In genomic region chr1:7050751-7051665, GRCh38 we compare ENCODE assay signal across 26 cellular contexts.
"Had no signal": no experiment of that assay in that cellular context is flagged by ENCODE, and none has a peak within 500 bp of the region (broad histone marks: within the 10 kb centered on the region; RNA-seq: fewer than 3 reads in every experiment).

No MANE protein-coding gene starts in this region.

- H3K4me1 Mint-ChIP-seq: activated CD4-positive, alpha-beta T cell treated with anti-CD3 and anti-CD28 coated beads for 36 hours; activated naive CD8-positive, alpha-beta T cell treated with anti-CD3 and anti-CD28 coated beads for 36 hours; naive thymus-derived CD4-positive, alpha-beta T cell; T-cell had no signal

- H3K4me3 Mint-ChIP-seq: activated CD4-positive, alpha-beta T cell treated with anti-CD3 and anti-CD28 coated beads for 36 hours; activated naive CD8-positive, alpha-beta T cell treated with anti-CD3 and anti-CD28 coated beads for 36 hours; activated T-cell treated with anti-CD3 and anti-CD28 coated beads, Interleukin-2, amount 50 U/mL, for 24 hours; effector memory CD8-positive, alpha-beta T cell; naive thymus-derived CD4-positive, alpha-beta T cell; T-cell; T-helper 2 cell treated with Interferon-gamma antibody and Interleukin-4, amounts not matched to agents 5 μg/mL and 100 μg/mL, for 36 hours had no signal

- H3K36me3 Mint-ChIP-seq: activated naive CD8-positive, alpha-beta T cell treated with anti-CD3 and anti-CD28 coated beads for 36 hours; naive thymus-derived CD4-positive, alpha-beta T cell; T-cell had no signal

- H3K27ac Mint-ChIP-seq: activated CD4-positive, alpha-beta T cell treated with anti-CD3 and anti-CD28 coated beads for 36 hours; activated naive CD8-positive, alpha-beta T cell treated with anti-CD3 and anti-CD28 coated beads for 36 hours; activated T-cell treated with anti-CD3 and anti-CD28 coated beads, Interleukin-2, amount 50 U/mL, for 24 hours; activated T-helper 2 cell treated with anti-CD3 and anti-CD28 coated beads, Interferon-gamma antibody, Interleukin-2, Interleukin-4, amounts not matched to agents 10 μg/mL and 5 μg/mL and 100 μg/mL, durations not matched to agents 14 hours and 24 hours and 36 hours; effector memory CD8-positive, alpha-beta T cell; T-cell; T-helper 2 cell treated with Interferon-gamma antibody and Interleukin-4, amounts not matched to agents 5 μg/mL and 100 μg/mL, for 36 hours had no signal

- H3K9me3 ChIP-seq: breast epithelium, colonic mucosa, esophagus squamous epithelium, lower lobe of right lung, ovary, transverse colon had no signal

- H3K36me3 ChIP-seq: breast epithelium, colonic mucosa, esophagus squamous epithelium, gastroesophageal sphincter, heart left ventricle, lower lobe of right lung, ovary, suprapubic skin, transverse colon had no signal

- H3K9me3 Mint-ChIP-seq: activated naive CD8-positive, alpha-beta T cell treated with anti-CD3 and anti-CD28 coated beads for 36 hours; activated T-cell treated with anti-CD3 and anti-CD28 coated beads, Interleukin-2, amount 50 U/mL, for 24 hours; activated T-helper 2 cell treated with anti-CD3 and anti-CD28 coated beads, Interferon-gamma antibody, Interleukin-2, Interleukin-4, amounts not matched to agents 10 μg/mL and 5 μg/mL and 100 μg/mL, durations not matched to agents 14 hours and 24 hours and 36 hours; T-helper 2 cell treated with Interferon-gamma antibody and Interleukin-4, amounts not matched to agents 5 μg/mL and 100 μg/mL, for 36 hours had no signal

- ATAC-seq: activated CD4-positive, alpha-beta T cell treated with anti-CD3 and anti-CD28 coated beads for 36 hours; effector memory CD8-positive, alpha-beta T cell; gastroesophageal sphincter; heart left ventricle; left colon; lower lobe of right lung; naive thymus-derived CD4-positive, alpha-beta T cell; right cardiac atrium; T-cell had no signal

- H3K27me3 ChIP-seq: breast epithelium, colonic mucosa, dorsolateral prefrontal cortex, ovary, transverse colon had no signal

- DNase-seq: activated CD4-positive, alpha-beta T cell treated with anti-CD3 and anti-CD28 coated beads for 36 hours; activated CD4-positive, alpha-beta T cell treated with anti-CD3 and anti-CD28 coated beads, Interleukin-2, amount 50 U/mL, for 4 hours; activated CD8-positive, alpha-beta memory T cell treated with anti-CD3 and anti-CD28 coated beads for 24 hours; activated CD8-positive, alpha-beta memory T cell treated with anti-CD3 and anti-CD28 coated beads, Interleukin-2, amount 50 U/mL, for 4 hours; activated naive CD4-positive, alpha-beta T cell treated with Interleukin-2 at 50 U/mL for 16 hours; activated naive CD8-positive, alpha-beta T cell treated with anti-CD3 and anti-CD28 coated beads for 36 hours; activated T-cell treated with anti-CD3 and anti-CD28 coated beads, Interleukin-2, amount 50 U/mL, for 24 hours; colonic mucosa; effector memory CD8-positive, alpha-beta T cell; esophagus squamous epithelium; heart left ventricle; left colon; lower lobe of right lung; naive thymus-derived CD4-positive, alpha-beta T cell; ovary; stimulated activated CD4-positive, alpha-beta T cell treated with anti-CD3 and anti-CD28 coated beads, Interleukin-4, amount 100 ng/mL, for 24 hours; stimulated activated naive CD4-positive, alpha-beta T cell treated with Interleukin-2 at 50 U/mL for 16 hours; T-cell; transverse colon had no signal

- H3K27ac ChIP-seq: breast epithelium, colonic mucosa, esophagus squamous epithelium, gastroesophageal sphincter, heart left ventricle, lower lobe of right lung, ovary, suprapubic skin, transverse colon had no signal

- H3K4me1 ChIP-seq: breast epithelium, colonic mucosa, esophagus squamous epithelium, gastroesophageal sphincter, heart left ventricle, lower lobe of right lung, suprapubic skin, transverse colon had no signal

- H3K4me3 ChIP-seq: breast epithelium, colonic mucosa, dorsolateral prefrontal cortex, esophagus squamous epithelium, gastroesophageal sphincter, heart left ventricle, lower lobe of right lung, ovary, suprapubic skin, transverse colon had no signal
